ENCODE assay signal across 1 cellular context in genomic region chr22:44975444-44976262, GRCh38.
TF ChIP-seq lines count a peak whose summit lies in the region.

No MANE protein-coding gene starts in this region.

TF ChIP-seq in GM23338, 12 proteins besides CTCF, POLR2A, EP300 and RAD21 (continued from another document):
- TF ChIP-seq REST (IDR thresholded peaks at IDR 0.05; ENCODE audit: unreplicated experiment) (peak; percentile 97), EZH2phosphoT487 (IDR thresholded peaks at IDR 0.05; ENCODE audit: unreplicated experiment) (no peak), ETS1 (IDR thresholded peaks at IDR 0.05) (no peak), POLR2AphosphoS5 (IDR thresholded peaks at IDR 0.05; ENCODE audit: low read depth) (peak; percentile 70), STAT1 (IDR thresholded peaks at IDR 0.05; ENCODE audit: unreplicated experiment) (no peak), ZNF114 (CRISPR knock-in tag; IDR thresholded peaks at IDR 0.05) (no peak)
